Comparison of ENCODE assay signal across 8 cellular contexts in the genomic region with DNA sequence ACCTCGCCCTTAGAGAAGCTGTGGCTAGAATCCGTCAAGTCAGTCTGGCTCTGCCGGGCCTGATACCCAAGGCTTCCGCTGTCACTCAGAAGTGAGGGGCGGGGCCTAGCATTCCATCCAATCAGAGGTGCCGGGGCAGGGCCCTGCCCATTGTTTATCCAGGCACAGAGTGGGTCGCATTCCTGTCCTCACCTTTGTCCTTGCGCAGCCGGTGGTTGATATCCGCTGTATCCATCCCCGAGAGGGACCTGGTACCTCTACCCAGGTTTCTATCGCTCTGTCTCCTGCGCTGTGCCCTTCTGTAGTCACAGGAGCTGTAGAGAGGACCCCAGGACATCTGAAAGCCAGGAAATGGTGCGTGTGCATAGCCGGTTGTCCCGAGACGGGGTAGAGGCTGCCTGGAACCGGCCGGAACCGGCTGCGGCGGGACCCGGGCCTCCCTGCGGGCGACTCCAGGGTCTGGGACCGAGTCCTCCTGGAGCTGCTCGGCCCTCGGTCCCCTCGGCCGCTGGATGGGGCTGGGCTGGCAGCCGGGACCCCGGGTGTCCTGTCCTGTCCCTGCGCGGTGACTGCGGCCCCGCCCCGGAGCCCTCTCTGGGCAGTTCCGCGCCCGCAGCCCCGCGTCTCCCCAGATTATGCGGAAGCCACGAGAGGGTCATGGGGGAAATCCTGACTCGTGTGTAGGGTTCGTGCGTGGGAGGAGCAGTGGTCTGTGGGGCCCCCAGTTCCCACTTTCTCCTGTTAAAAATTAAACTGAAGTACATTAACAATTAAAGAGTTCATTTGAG. TPM values are rescaled to one million over a fixed set of nuclear protein-coding genes. Genes with fewer than 3 reads are reported as not detected.
DNase-seq lines count a peak whose midpoint lies in the region; ATAC-seq and TF ChIP-seq lines count a peak whose summit lies in the region.

Gene ZNF763 (plus strand): TSS at position 183 of the 788 bp plus-strand sequence. CDS start 169 bp downstream, at position 352.

- peaks cover 28% of the 10 kb centered on the region for H3K4me1 Mint-ChIP-seq in activated T-cell treated with anti-CD3 and anti-CD28 coated beads, Interleukin-2, amount 50 U/mL, for 72 hours (ENCODE audit: low read depth)

- H4K20me1 ChIP-seq in BLaER1 = no peaks in the 10 kb centered on the region
- H4K20me1 ChIP-seq in PC-9 (ENCODE audit: insufficient read depth) = no peaks in the 10 kb centered on the region

- H3K36me3 ChIP-seq in BLaER1 = peaks cover 23% of the 10 kb centered on the region; the same call in 1 of the 2 replicates
- no peaks in the 10 kb centered on the region for H3K36me3 ChIP-seq in PC-9 (ENCODE audit: low read depth)
- H3K36me3 ChIP-seq in esophagus squamous epithelium = peaks cover 0 to 6% (median 0%) of the 10 kb centered on the region in 3 donors
- no peaks in the 10 kb centered on the region for H3K36me3 ChIP-seq in muscle layer of duodenum (ENCODE audit: control insufficient read depth in 1 of 2, insufficient read depth in 2 of 2, low read length in 2 of 2)

- peaks cover 0 to 3% of the 10 kb centered on the region in 2 donors for H3K36me3 Mint-ChIP-seq in activated T-cell treated with anti-CD3 and anti-CD28 coated beads, Interleukin-2, amount 50 U/mL, for 72 hours (ENCODE audit: insufficient read depth in 2 of 2)

- ATAC-seq in GM19395 (IDR thresholded peaks at IDR 0.05; ENCODE audit: unreplicated experiment) (peak; percentile 85), HG03571 (IDR thresholded peaks at IDR 0.05; ENCODE audit: unreplicated experiment) (peak; percentile 71)
- peak; percentile 94 to 96 for ATAC-seq in activated T-cell treated with anti-CD3 and anti-CD28 coated beads, Interleukin-2, amount 50 U/mL, for 72 hours (replicated peaks in 1 of 2)

- no peaks in the 10 kb centered on the region for H3K79me2 ChIP-seq in PC-9 (ENCODE audit: low read depth)

- peaks cover 28% of the 10 kb centered on the region for H3K4me1 ChIP-seq in BLaER1
- no peaks in the 10 kb centered on the region for H3K4me1 ChIP-seq in PC-9 (replicated peaks; ENCODE audit: insufficient read depth)
- H3K4me1 ChIP-seq in esophagus squamous epithelium = peaks cover 10 to 27% (median 14%) of the 10 kb centered on the region in 3 donors
- H3K4me1 ChIP-seq in muscle layer of duodenum (ENCODE audit: control insufficient read depth in 1 of 2, insufficient read depth in 2 of 2, low read length in 2 of 2) = peaks cover 7 to 15% of the 10 kb centered on the region in 2 donors

- no peaks in the 10 kb centered on the region for H3F3A ChIP-seq in PC-9 (ENCODE audit: insufficient read depth, low read depth)

- H3K27ac ChIP-seq in BLaER1 (peak within 1 kb of the TSS; percentile 85), PC-9 (no peak within 1 kb of the TSS), esophagus squamous epithelium (peak within 1 kb of the TSS; percentile 87 to 96 (median 94)), muscle layer of duodenum (ENCODE audit: low read length) (peak within 1 kb of the TSS; percentile 76)

- WGBS in esophagus squamous epithelium, 2 donors = 0% methylated on average over 3 to 8 of the region's 47 CpGs

- peaks cover 0 to 3% of the 10 kb centered on the region in 2 donors for H3K9me3 Mint-ChIP-seq in activated T-cell treated with anti-CD3 and anti-CD28 coated beads, Interleukin-2, amount 50 U/mL, for 72 hours

- peak within 1 kb of the TSS; percentile 84 for H3K9ac ChIP-seq in BLaER1

- H3K27me3 Mint-ChIP-seq in activated T-cell treated with anti-CD3 and anti-CD28 coated beads, Interleukin-2, amount 50 U/mL, for 72 hours (ENCODE audit: low read depth) = no peaks in the 10 kb centered on the region

- H3K4me2 ChIP-seq in BLaER1 (peak within 1 kb of the TSS; percentile 92), PC-9 (no peak within 1 kb of the TSS)

- POLR2A ChIA-PET in PC-9 (lab: Charles Lee; ENCODE audit: unreplicated experiment) = no interaction called here

- CTCF ChIA-PET in PC-9 (lab: Charles Lee) = no interaction called here

- TF ChIP-seq POLR2A in esophagus squamous epithelium (IDR thresholded peaks at IDR 0.05) = peak in 2 of 4 donors; percentile 33 to 64

- H3K27me3 ChIP-seq in BLaER1 (peaks cover 6% of the 10 kb centered on the region; the same call in 1 of the 2 replicates), PC-9 (ENCODE audit: insufficient read depth, low read depth) (peaks cover 7% of the 10 kb centered on the region; the same call in 1 of the 2 replicates), esophagus squamous epithelium (no peaks in the 10 kb centered on the region), muscle layer of duodenum (ENCODE audit: low read depth, low read length) (no peaks in the 10 kb centered on the region)

- H3K4me3 Mint-ChIP-seq in activated T-cell treated with anti-CD3 and anti-CD28 coated beads, Interleukin-2, amount 50 U/mL, for 72 hours = peak within 1 kb of the TSS; percentile 87 to 93

- H3K4me3 ChIP-seq in BLaER1 (peak within 1 kb of the TSS; percentile 81), PC-9 (no peak within 1 kb of the TSS), esophagus squamous epithelium (peak within 1 kb of the TSS; percentile 79 to 90 (median 83)), muscle layer of duodenum (ENCODE audit: low read depth in 1 of 2, low read length in 2 of 2) (peak within 1 kb of the TSS; percentile 75 to 83)

- no peak for TF ChIP-seq CTCF in PC-9 (conservative IDR thresholded peaks at IDR 0.05)
- no peak for TF ChIP-seq CTCF in esophagus squamous epithelium (IDR thresholded peaks at IDR 0.05)

- BruUV-seq in PC-9 (replicated peaks; lab: Mats Ljungman, UMichigan) = TSS peak; percentile 73

- intact Hi-C loops in PC-9 (cut with micrococcal nuclease; ENCODE audit: unreplicated experiment) (loop anchor here (2.0 kb wide), 2 partner anchors 24 to 704 kb away; a partner anchor contains a TSS), esophagus squamous epithelium (cut with DNase I) (no loop called here)

- H3K9me3 ChIP-seq in BLaER1 = peaks cover 25% of the 10 kb centered on the region; the same call in 1 of the 2 replicates
- no peaks in the 10 kb centered on the region for H3K9me3 ChIP-seq in PC-9 (ENCODE audit: insufficient read depth, low read depth)
- no peaks in the 10 kb centered on the region for H3K9me3 ChIP-seq in esophagus squamous epithelium
- H3K9me3 ChIP-seq in muscle layer of duodenum (ENCODE audit: control insufficient read depth in 1 of 2, low read length in 2 of 2) = no peaks in the 10 kb centered on the region

- peak in 1 of 2 experiments; percentile 79 for DNase-seq in PC-9
- DNase-seq in activated T-cell treated with anti-CD3 and anti-CD28 coated beads, Interleukin-2, amount 50 U/mL, for 72 hours = peak; percentile 88 to 90
- DNase-seq in esophagus squamous epithelium (lab: John Stamatoyannopoulos, UW) = peak; percentile 70
- DNase-seq in stimulated activated CD8-positive, alpha-beta memory T cell treated with anti-CD3 and anti-CD28 coated beads, Interleukin-7, amount 100 ng/mL, for 1 hour (ENCODE audit: low read depth in 2 of 2) = peak; percentile 73 to 81

- no peak within 1 kb of the TSS for H2AFZ ChIP-seq in PC-9

- H3K27ac Mint-ChIP-seq in activated T-cell treated with anti-CD3 and anti-CD28 coated beads, Interleukin-2, amount 50 U/mL, for 72 hours = peak within 1 kb of the TSS; percentile 83

- no peaks in the 10 kb centered on the region for H3K9me2 ChIP-seq in PC-9 (ENCODE audit: insufficient read depth)

RNA-seq across cellular contexts. Expression of gene ZNF763, which starts in this region (rescaled TPM):
- total RNA-seq in PC-9 (2021) (0.55 and 0.83 TPM in 2 replicates), esophagus squamous epithelium (1 to 10 TPM; 1.2 to 2.6 (median 2.1) TPM)
- 1 to 10 TPM; 1.3 to 2.4 TPM for total RNA-seq in activated T-cell treated with anti-CD3 and anti-CD28 coated beads, Interleukin-2, amount 50 U/mL, for 72 hours
